Comparison of ENCODE assay signal across 1 cellular context in the genomic region with DNA sequence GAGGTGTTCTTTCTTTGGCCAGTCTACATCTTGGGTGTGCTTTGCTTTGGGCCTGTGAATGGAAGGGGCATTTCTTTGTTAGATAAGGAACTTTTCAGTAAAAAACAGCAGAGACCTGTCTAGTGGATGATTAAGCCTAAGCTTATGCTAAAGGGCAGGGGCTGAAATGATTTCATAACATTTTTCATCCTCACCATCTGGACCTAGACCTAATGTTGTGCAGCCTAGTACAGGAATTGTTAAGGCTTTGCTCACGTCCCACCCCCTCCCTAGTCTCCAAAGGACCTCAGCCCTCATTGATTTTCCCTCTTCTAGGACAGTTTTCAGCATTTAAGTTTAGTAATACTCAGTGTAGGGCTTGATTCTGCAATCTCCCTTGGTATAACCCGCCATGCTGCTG.
TF ChIP-seq lines count a peak whose summit lies in the region.

No MANE protein-coding gene starts in this region.

TF ChIP-seq in IMR-90, 13 proteins besides CTCF, POLR2A, EP300 and RAD21 (continued from another document):
- TF ChIP-seq CEBPB (IDR thresholded peaks at IDR 0.05; ENCODE audit: low read depth, low read length) (no peak), CHD1 (IDR thresholded peaks at IDR 0.05; ENCODE audit: low read depth, low read length) (no peak), MAFK (IDR thresholded peaks at IDR 0.05; ENCODE audit: low read depth, low read length) (no peak), NFE2L2 (IDR thresholded peaks at IDR 0.05; ENCODE audit: low read depth, low read length) (no peak), SMC3 (IDR thresholded peaks at IDR 0.05; ENCODE audit: low read depth, low read length) (no peak), MAZ (IDR thresholded peaks at IDR 0.05; ENCODE audit: borderline replicate concordance, low read depth, low read length) (no peak)
- TF ChIP-seq, protein P1, sequence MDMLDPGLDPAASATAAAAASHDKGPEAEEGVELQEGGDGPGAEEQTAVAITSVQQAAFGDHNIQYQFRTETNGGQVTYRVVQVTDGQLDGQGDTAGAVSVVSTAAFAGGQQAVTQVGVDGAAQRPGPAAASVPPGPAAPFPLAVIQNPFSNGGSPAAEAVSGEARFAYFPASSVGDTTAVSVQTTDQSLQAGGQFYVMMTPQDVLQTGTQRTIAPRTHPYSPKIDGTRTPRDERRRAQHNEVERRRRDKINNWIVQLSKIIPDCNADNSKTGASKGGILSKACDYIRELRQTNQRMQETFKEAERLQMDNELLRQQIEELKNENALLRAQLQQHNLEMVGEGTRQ (IDR thresholded peaks at IDR 0.05; ENCODE audit: low read depth, low read length): no peak
- TF ChIP-seq, protein P2, sequence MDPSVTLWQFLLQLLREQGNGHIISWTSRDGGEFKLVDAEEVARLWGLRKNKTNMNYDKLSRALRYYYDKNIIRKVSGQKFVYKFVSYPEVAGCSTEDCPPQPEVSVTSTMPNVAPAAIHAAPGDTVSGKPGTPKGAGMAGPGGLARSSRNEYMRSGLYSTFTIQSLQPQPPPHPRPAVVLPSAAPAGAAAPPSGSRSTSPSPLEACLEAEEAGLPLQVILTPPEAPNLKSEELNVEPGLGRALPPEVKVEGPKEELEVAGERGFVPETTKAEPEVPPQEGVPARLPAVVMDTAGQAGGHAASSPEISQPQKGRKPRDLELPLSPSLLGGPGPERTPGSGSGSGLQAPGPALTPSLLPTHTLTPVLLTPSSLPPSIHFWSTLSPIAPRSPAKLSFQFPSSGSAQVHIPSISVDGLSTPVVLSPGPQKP (IDR thresholded peaks at IDR 0.05; ENCODE audit: borderline replicate concordance, low read depth, low read length): no peak
TF ChIP-seq in IMR-90: peak in this region for 0.
